20 cellular contexts compared by ENCODE assay signal in the genomic region with DNA sequence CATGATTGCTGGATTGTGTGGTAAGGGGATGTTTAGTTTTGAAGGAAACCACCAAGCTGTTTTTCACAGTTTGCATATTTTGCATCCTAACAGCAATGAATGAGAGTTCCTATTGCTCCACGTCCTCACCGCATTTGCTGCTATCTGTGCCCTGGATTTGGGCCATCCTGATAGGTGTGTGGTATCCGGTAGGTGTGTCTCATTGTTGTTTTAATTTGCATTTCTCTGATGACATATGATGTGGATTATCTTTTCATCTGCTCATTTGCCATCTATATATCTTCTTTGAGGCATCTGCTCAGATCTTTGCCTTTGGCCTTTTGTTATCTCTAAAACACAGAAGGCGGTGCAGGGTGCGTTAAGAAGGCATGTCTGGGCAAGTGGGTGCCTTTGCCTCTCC.
DNase-seq lines count a peak whose midpoint lies in the region; ATAC-seq, FAIRE-seq and TF ChIP-seq lines count a peak whose summit lies in the region.
"Had no signal": no experiment of that assay in that cellular context is flagged by ENCODE, and none has a peak within 500 bp of the region (broad histone marks: within the 10 kb centered on the region; RNA-seq: fewer than 3 reads in every experiment).

No MANE protein-coding gene starts in this region.

- H3K9me3 Mint-ChIP-seq in naive B cell: peaks cover 0 to 9% (median 0%) of the 10 kb centered on the region in 7 donors
- H3K9me3 Mint-ChIP-seq: T-cell had no signal

- peak overlapping the region; percentile 91 for H3K27ac ChIP-seq in DOHH2 (ENCODE audit: low read depth, low read length)
- H3K27ac ChIP-seq in small intestine (ENCODE audit: low read depth in 1 of 2, low read length in 1 of 2): no peak overlapping the region
- no peak overlapping the region for H3K27ac ChIP-seq in smooth muscle cell (ENCODE audit: low read depth)
- H3K27ac ChIP-seq: 22Rv1, GM23248, Peyer's patch had no signal

- FAIRE-seq in small intestine (lab: Jason Lieb, UNC): no peak

- H3F3A ChIP-seq in DOHH2 (ENCODE audit: control insufficient read depth, insufficient read depth) (peaks cover 18% of the 10 kb centered on the region), smooth muscle cell (ENCODE audit: low read depth) (no peaks in the 10 kb centered on the region)

- H3K9ac ChIP-seq in smooth muscle cell (ENCODE audit: low read depth): no peak overlapping the region
- H3K9ac ChIP-seq: GM23248 had no signal

- TF ChIP-seq CTCF in DOHH2 (IDR thresholded peaks at IDR 0.05; ENCODE audit: low read depth, low read length, poor library complexity, severe bottlenecking) (no peak), smooth muscle cell (IDR thresholded peaks at IDR 0.05; ENCODE audit: borderline replicate concordance, insufficient read depth, poor library complexity, severe bottlenecking) (no peak)

- H3K4me1 Mint-ChIP-seq in naive B cell: peaks cover 50 to 81% (median 79%) of the 10 kb centered on the region in 3 donors
- H3K4me1 Mint-ChIP-seq: CD8-positive, alpha-beta memory T cell had no signal

- WGBS in small intestine, 3 donors: 49 to 78% (median 70%) methylated on average over 5 of the region's 5 CpGs
- WGBS in smooth muscle cell (ENCODE audit: low lambda C conversion rate): 78% methylated on average over 5 of the region's 5 CpGs

- H3K9me3 ChIP-seq in DOHH2 (ENCODE audit: control insufficient read depth, insufficient read depth, low read length) (no peaks in the 10 kb centered on the region), small intestine (ENCODE audit: control insufficient read depth, low read depth) (no peaks in the 10 kb centered on the region), smooth muscle cell (replicated peaks; ENCODE audit: low read depth) (no peaks in the 10 kb centered on the region)
- H3K9me3 ChIP-seq: Peyer's patch had no signal

- H3K4me3 ChIP-seq in DOHH2 (ENCODE audit: low read length) (peak overlapping the region; percentile 36), small intestine (ENCODE audit: low read depth in 1 of 2, low read length in 2 of 2) (no peak overlapping the region), smooth muscle cell (no peak overlapping the region)
- H3K4me3 ChIP-seq: GM23248, Peyer's patch had no signal

- H3K9me2 ChIP-seq in DOHH2 (replicated peaks; ENCODE audit: control insufficient read depth, low read length): no peaks in the 10 kb centered on the region

- H3K36me3 ChIP-seq in DOHH2 (ENCODE audit: control insufficient read depth, low read length) (no peaks in the 10 kb centered on the region), small intestine (ENCODE audit: control insufficient read depth in 2 of 2, insufficient read depth in 2 of 2, low read length in 2 of 2) (no peaks in the 10 kb centered on the region), smooth muscle cell (ENCODE audit: low read depth) (no peaks in the 10 kb centered on the region)
- H3K36me3 ChIP-seq: Peyer's patch had no signal

- peak overlapping the region in 6 of 8 donors; percentile 22 to 86 (median 54) for H3K4me3 Mint-ChIP-seq in naive B cell
- H3K4me3 Mint-ChIP-seq: CD8-positive, alpha-beta memory T cell; T-cell had no signal

- H3K4me1 ChIP-seq in DOHH2 (ENCODE audit: control insufficient read depth, low read length) (peaks cover 88% of the 10 kb centered on the region), small intestine (ENCODE audit: control insufficient read depth in 2 of 2, insufficient read depth in 1 of 2, low read depth in 1 of 2, low read length in 1 of 2) (no peaks in the 10 kb centered on the region), smooth muscle cell (ENCODE audit: low read depth) (no peaks in the 10 kb centered on the region)

- no peaks in the 10 kb centered on the region for H3K27me3 Mint-ChIP-seq in naive B cell

- no peak for ATAC-seq in naive B cell (ENCODE audit: low read depth in 2 of 2)
- ATAC-seq: Right ventricle myocardium inferior, T-cell had no signal

- no peak overlapping the region for H2AFZ ChIP-seq in smooth muscle cell (ENCODE audit: low read depth)
- H2AFZ ChIP-seq: GM23248 had no signal

- no peaks in the 10 kb centered on the region for H4K20me1 ChIP-seq in DOHH2 (ENCODE audit: control insufficient read depth, insufficient read depth, low read depth, low read length)
- no peaks in the 10 kb centered on the region for H4K20me1 ChIP-seq in smooth muscle cell (ENCODE audit: low read depth)

- no peaks in the 10 kb centered on the region for H3K27me3 ChIP-seq in DOHH2 (ENCODE audit: control insufficient read depth, low read length)
- peaks cover 0 to 1% of the 10 kb centered on the region in 2 donors for H3K27me3 ChIP-seq in small intestine (ENCODE audit: control insufficient read depth in 2 of 2, insufficient read depth in 2 of 2, low read length in 2 of 2)
- peaks cover 2% of the 10 kb centered on the region for H3K27me3 ChIP-seq in smooth muscle cell (ENCODE audit: low read depth)
- H3K27me3 ChIP-seq: Peyer's patch had no signal

- peak overlapping the region; percentile 91 to 100 (median 99) for H3K27ac Mint-ChIP-seq in naive B cell
- H3K27ac Mint-ChIP-seq: CD8-positive, alpha-beta memory T cell; T-cell had no signal

- peaks cover 0 to 12% of the 10 kb centered on the region in 2 donors for H3K36me3 Mint-ChIP-seq in naive B cell
- H3K36me3 Mint-ChIP-seq: T-cell had no signal

- H3K79me2 ChIP-seq in DOHH2 (ENCODE audit: control insufficient read depth, low read length) (no peaks in the 10 kb centered on the region), smooth muscle cell (ENCODE audit: low read depth) (no peaks in the 10 kb centered on the region)

- DNase-seq in DMS 273 (lab: John Stamatoyannopoulos, UW; ENCODE audit: unreplicated experiment) (peak; percentile 9), DMS 273 treated with DMSO at 0.1 percent for 48 hours (lab: John Stamatoyannopoulos, UW) (no peak), NCI-H69 (lab: John Stamatoyannopoulos, UW) (peak; percentile 23), naive B cell (no peak), small intestine (no peak), EL (no peak), smooth muscle cell (lab: John Stamatoyannopoulos, UW; ENCODE audit: unreplicated experiment) (no peak)
- DNase-seq: CD8-positive, alpha-beta memory T cell; GM23248; HCEC 1CT; MV-4-11; NCI-H1436; NCI-H2107; NCI-H446 treated with DMSO at 0.1 percent for 48 hours; NCI-H82; T-cell had no signal

- peak overlapping the region; percentile 78 for H3K4me2 ChIP-seq in DOHH2 (ENCODE audit: low read length)
- H3K4me2 ChIP-seq in smooth muscle cell: no peak overlapping the region

Comparison
In these comparisons a context has a peak if more than half of its experiments do, and no peak if none do; other contexts are left out.
1. DNase-seq: peak in DMS 273 (single experiment) and NCI-H69 (single experiment); none in DMS 273 treated with DMSO at 0.1 percent for 48 hours (single experiment), naive B cell (single experiment), small intestine (single experiment), EL (single experiment) and smooth muscle cell (single experiment).